In the genomic region with DNA sequence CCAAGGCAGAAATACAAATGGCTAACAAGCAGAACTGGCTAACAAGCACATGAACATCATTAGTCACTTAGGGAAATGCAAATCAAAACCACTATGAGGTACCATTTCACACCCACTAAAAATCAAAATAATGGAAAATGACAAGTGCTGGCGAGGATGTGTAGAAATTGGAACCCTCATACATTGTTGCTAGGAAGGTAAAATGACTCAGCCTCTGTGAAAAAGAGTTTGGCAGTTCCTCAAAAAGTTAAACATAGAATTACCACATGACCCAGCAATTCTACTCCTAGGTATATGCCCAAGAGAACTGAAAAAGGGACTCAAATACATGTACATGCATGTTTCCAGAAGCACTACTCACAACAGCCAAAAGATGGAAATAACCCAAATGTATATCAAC, we compare ENCODE assay signal across 1 cellular context.
TF ChIP-seq lines count a peak whose summit lies in the region.

No MANE protein-coding gene starts in this region.

TF ChIP-seq in GM12878, 131 proteins besides CTCF, POLR2A, EP300 and RAD21 (continues in another document):
- peak; percentile 34; the same call in 1 of the 2 replicates for TF ChIP-seq JUNB (IDR thresholded peaks at IDR 0.05)
- no peak for TF ChIP-seq ZZZ3 (IDR thresholded peaks at IDR 0.05; ENCODE audit: control insufficient read depth, insufficient read length, low read depth)
- no peak for TF ChIP-seq WRNIP1 (IDR thresholded peaks at IDR 0.05; ENCODE audit: borderline replicate concordance, low read depth, low read length)
- TF ChIP-seq RAD51 (IDR thresholded peaks at IDR 0.05), result peak; percentile 79
- peak; percentile 79 for TF ChIP-seq SPI1 (IDR thresholded peaks at IDR 0.05; ENCODE audit: borderline replicate concordance, insufficient read depth, low read depth, low read length)
- no peak for TF ChIP-seq SUPT20H (IDR thresholded peaks at IDR 0.05; ENCODE audit: borderline replicate concordance, control insufficient read depth, low read depth, low read length)
- TF ChIP-seq HCFC1 (IDR thresholded peaks at IDR 0.05; ENCODE audit: low read length), result no peak
- TF ChIP-seq RUNX3 (IDR thresholded peaks at IDR 0.05; ENCODE audit: low read length), result peak; percentile 73
- TF ChIP-seq TCF7 (IDR thresholded peaks at IDR 0.05; ENCODE audit: borderline replicate concordance), result no peak
- TF ChIP-seq NFIC (IDR thresholded peaks at IDR 0.05; ENCODE audit: low read depth, low read length), result no peak
- peak; percentile 55; the same call in 1 of the 2 replicates for TF ChIP-seq JUND (IDR thresholded peaks at IDR 0.05; ENCODE audit: low read depth, low read length)
- TF ChIP-seq NFYA (IDR thresholded peaks at IDR 0.05; ENCODE audit: borderline replicate concordance, low read depth, low read length), result no peak
- TF ChIP-seq NR2C2 (IDR thresholded peaks at IDR 0.05; ENCODE audit: borderline replicate concordance, control insufficient read depth, insufficient read length, low read depth), result no peak
- TF ChIP-seq TARDBP (IDR thresholded peaks at IDR 0.05; ENCODE audit: borderline replicate concordance), result no peak
- TF ChIP-seq BRCA1 (IDR thresholded peaks at IDR 0.05; ENCODE audit: low read depth, low read length), result no peak
- no peak for TF ChIP-seq YBX1 (IDR thresholded peaks at IDR 0.05)
- TF ChIP-seq TBL1XR1 (IDR thresholded peaks at IDR 0.05; ENCODE audit: low read depth, low read length), result no peak
- no peak for TF ChIP-seq KAT2A (conservative IDR thresholded peaks at IDR 0.05; ENCODE audit: control insufficient read depth, low read depth, low read length)
- peak; percentile 68; the same call in 1 of the 2 replicates for TF ChIP-seq BCL11A (IDR thresholded peaks at IDR 0.05; ENCODE audit: low read depth, low read length)
- TF ChIP-seq CHD4 (IDR thresholded peaks at IDR 0.05), result no peak
- TF ChIP-seq MXI1 (IDR thresholded peaks at IDR 0.05; ENCODE audit: low read depth, low read length), result no peak
- no peak for TF ChIP-seq STAT1 (conservative IDR thresholded peaks at IDR 0.05)
- TF ChIP-seq MTA2 (IDR thresholded peaks at IDR 0.05; ENCODE audit: low read depth), result peak; percentile 97
- TF ChIP-seq, protein P1, sequence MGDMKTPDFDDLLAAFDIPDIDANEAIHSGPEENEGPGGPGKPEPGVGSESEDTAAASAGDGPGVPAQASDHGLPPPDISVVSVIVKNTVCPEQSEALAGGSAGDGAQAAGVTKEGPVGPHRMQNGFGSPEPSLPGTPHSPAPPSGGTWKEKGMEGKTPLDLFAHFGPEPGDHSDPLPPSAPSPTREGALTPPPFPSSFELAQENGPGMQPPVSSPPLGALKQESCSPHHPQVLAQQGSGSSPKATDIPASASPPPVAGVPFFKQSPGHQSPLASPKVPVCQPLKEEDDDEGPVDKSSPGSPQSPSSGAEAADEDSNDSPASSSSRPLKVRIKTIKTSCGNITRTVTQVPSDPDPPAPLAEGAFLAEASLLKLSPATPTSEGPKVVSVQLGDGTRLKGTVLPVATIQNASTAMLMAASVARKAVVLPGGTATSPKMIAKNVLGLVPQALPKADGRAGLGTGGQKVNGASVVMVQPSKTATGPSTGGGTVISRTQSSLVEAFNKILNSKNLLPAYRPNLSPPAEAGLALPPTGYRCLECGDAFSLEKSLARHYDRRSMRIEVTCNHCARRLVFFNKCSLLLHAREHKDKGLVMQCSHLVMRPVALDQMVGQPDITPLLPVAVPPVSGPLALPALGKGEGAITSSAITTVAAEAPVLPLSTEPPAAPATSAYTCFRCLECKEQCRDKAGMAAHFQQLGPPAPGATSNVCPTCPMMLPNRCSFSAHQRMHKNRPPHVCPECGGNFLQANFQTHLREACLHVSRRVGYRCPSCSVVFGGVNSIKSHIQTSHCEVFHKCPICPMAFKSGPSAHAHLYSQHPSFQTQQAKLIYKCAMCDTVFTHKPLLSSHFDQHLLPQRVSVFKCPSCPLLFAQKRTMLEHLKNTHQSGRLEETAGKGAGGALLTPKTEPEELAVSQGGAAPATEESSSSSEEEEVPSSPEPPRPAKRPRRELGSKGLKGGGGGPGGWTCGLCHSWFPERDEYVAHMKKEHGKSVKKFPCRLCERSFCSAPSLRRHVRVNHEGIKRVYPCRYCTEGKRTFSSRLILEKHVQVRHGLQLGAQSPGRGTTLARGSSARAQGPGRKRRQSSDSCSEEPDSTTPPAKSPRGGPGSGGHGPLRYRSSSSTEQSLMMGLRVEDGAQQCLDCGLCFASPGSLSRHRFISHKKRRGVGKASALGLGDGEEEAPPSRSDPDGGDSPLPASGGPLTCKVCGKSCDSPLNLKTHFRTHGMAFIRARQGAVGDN (IDR thresholded peaks at IDR 0.05), result no peak
- TF ChIP-seq, protein P2, sequence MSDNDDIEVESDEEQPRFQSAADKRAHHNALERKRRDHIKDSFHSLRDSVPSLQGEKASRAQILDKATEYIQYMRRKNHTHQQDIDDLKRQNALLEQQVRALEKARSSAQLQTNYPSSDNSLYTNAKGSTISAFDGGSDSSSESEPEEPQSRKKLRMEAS (IDR thresholded peaks at IDR 0.05; ENCODE audit: low read depth, low read length), result no peak
- TF ChIP-seq NR2F1 (conservative IDR thresholded peaks at IDR 0.05), result no peak
- no peak for TF ChIP-seq RELA (IDR thresholded peaks at IDR 0.05; ENCODE audit: borderline replicate concordance, partially characterized antibody)
- peak; percentile 60; the same call in 1 of the 2 replicates for TF ChIP-seq STAT3 (IDR thresholded peaks at IDR 0.05; ENCODE audit: low read depth, low read length)
- peak; percentile 73 to 74 for TF ChIP-seq BHLHE40 (IDR thresholded peaks at IDR 0.05; ENCODE audit: borderline replicate concordance in 1 of 2, low read depth in 2 of 2, low read length in 1 of 2)
- TF ChIP-seq, protein P3, sequence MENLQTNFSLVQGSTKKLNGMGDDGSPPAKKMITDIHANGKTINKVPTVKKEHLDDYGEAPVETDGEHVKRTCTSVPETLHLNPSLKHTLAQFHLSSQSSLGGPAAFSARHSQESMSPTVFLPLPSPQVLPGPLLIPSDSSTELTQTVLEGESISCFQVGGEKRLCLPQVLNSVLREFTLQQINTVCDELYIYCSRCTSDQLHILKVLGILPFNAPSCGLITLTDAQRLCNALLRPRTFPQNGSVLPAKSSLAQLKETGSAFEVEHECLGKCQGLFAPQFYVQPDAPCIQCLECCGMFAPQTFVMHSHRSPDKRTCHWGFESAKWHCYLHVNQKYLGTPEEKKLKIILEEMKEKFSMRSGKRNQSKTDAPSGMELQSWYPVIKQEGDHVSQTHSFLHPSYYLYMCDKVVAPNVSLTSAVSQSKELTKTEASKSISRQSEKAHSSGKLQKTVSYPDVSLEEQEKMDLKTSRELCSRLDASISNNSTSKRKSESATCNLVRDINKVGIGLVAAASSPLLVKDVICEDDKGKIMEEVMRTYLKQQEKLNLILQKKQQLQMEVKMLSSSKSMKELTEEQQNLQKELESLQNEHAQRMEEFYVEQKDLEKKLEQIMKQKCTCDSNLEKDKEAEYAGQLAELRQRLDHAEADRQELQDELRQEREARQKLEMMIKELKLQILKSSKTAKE (IDR thresholded peaks at IDR 0.05; ENCODE audit: low read depth, poor library complexity, severe bottlenecking), result peak; percentile 65
- TF ChIP-seq CREM (IDR thresholded peaks at IDR 0.05; ENCODE audit: low read depth), result no peak
- TF ChIP-seq, protein P4, sequence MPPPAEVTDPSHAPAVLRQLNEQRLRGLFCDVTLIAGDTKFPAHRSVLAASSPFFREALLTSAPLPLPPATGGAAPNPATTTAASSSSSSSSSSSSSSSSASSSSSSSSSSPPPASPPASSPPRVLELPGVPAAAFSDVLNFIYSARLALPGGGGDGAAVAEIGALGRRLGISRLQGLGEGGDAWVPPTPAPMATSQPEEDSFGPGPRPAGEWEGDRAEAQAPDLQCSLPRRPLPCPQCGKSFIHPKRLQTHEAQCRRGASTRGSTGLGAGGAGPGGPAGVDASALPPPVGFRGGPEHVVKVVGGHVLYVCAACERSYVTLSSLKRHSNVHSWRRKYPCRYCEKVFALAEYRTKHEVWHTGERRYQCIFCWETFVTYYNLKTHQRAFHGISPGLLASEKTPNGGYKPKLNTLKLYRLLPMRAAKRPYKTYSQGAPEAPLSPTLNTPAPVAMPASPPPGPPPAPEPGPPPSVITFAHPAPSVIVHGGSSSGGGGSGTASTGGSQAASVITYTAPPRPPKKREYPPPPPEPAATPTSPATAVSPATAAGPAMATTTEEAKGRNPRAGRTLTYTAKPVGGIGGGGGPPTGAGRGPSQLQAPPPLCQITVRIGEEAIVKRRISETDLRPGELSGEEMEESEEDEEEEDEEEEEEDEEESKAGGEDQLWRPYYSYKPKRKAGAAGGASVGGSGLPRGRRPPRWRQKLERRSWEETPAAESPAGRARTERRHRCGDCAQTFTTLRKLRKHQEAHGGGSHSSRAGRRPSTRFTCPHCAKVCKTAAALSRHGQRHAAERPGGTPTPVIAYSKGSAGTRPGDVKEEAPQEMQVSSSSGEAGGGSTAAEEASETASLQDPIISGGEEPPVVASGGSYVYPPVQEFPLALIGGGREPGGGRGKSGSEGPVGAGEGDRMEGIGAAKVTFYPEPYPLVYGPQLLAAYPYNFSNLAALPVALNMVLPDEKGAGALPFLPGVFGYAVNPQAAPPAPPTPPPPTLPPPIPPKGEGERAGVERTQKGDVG (CRISPR knock-in tag; IDR thresholded peaks at IDR 0.05), result no peak
- peak; percentile 94 for TF ChIP-seq IKZF2 (IDR thresholded peaks at IDR 0.05)
- TF ChIP-seq POLR2AphosphoS5 (IDR thresholded peaks at IDR 0.05; ENCODE audit: low read length), result no peak
- TF ChIP-seq ZNF384 (IDR thresholded peaks at IDR 0.05; ENCODE audit: borderline replicate concordance, low read depth, low read length), result no peak
- TF ChIP-seq, protein P5, sequence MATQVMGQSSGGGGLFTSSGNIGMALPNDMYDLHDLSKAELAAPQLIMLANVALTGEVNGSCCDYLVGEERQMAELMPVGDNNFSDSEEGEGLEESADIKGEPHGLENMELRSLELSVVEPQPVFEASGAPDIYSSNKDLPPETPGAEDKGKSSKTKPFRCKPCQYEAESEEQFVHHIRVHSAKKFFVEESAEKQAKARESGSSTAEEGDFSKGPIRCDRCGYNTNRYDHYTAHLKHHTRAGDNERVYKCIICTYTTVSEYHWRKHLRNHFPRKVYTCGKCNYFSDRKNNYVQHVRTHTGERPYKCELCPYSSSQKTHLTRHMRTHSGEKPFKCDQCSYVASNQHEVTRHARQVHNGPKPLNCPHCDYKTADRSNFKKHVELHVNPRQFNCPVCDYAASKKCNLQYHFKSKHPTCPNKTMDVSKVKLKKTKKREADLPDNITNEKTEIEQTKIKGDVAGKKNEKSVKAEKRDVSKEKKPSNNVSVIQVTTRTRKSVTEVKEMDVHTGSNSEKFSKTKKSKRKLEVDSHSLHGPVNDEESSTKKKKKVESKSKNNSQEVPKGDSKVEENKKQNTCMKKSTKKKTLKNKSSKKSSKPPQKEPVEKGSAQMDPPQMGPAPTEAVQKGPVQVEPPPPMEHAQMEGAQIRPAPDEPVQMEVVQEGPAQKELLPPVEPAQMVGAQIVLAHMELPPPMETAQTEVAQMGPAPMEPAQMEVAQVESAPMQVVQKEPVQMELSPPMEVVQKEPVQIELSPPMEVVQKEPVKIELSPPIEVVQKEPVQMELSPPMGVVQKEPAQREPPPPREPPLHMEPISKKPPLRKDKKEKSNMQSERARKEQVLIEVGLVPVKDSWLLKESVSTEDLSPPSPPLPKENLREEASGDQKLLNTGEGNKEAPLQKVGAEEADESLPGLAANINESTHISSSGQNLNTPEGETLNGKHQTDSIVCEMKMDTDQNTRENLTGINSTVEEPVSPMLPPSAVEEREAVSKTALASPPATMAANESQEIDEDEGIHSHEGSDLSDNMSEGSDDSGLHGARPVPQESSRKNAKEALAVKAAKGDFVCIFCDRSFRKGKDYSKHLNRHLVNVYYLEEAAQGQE (IDR thresholded peaks at IDR 0.05; ENCODE audit: low read depth, low read length), result no peak
- no peak for TF ChIP-seq KDM1A (IDR thresholded peaks at IDR 0.05; ENCODE audit: borderline replicate concordance)
- TF ChIP-seq SREBF1 (IDR thresholded peaks at IDR 0.05; ENCODE audit: low read length), result no peak
- no peak for TF ChIP-seq TAF1 (IDR thresholded peaks at IDR 0.05; ENCODE audit: borderline replicate concordance, low read depth, low read length)
- TF ChIP-seq IRF4 (IDR thresholded peaks at IDR 0.05; ENCODE audit: low read depth, low read length), result peak; percentile 35; the same call in 1 of the 2 replicates
- no peak for TF ChIP-seq SMAD5 (IDR thresholded peaks at IDR 0.05; ENCODE audit: low read depth)
- TF ChIP-seq FOXM1 (IDR thresholded peaks at IDR 0.05; ENCODE audit: low read depth, low read length), result no peak
- TF ChIP-seq NR2C1 (IDR thresholded peaks at IDR 0.05), result no peak
- no peak for TF ChIP-seq GABPA (IDR thresholded peaks at IDR 0.05; ENCODE audit: low read depth)
- TF ChIP-seq, protein P6, sequence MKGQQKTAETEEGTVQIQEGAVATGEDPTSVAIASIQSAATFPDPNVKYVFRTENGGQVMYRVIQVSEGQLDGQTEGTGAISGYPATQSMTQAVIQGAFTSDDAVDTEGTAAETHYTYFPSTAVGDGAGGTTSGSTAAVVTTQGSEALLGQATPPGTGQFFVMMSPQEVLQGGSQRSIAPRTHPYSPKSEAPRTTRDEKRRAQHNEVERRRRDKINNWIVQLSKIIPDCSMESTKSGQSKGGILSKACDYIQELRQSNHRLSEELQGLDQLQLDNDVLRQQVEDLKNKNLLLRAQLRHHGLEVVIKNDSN (IDR thresholded peaks at IDR 0.05; ENCODE audit: borderline replicate concordance, extremely low read length, insufficient read depth, low read depth, low read length), result no peak
- TF ChIP-seq SUZ12 (IDR thresholded peaks at IDR 0.05; ENCODE audit: unreplicated experiment), result no peak
- no peak for TF ChIP-seq HDAC2 (IDR thresholded peaks at IDR 0.05)
- no peak for TF ChIP-seq CBX5 (IDR thresholded peaks at IDR 0.05; ENCODE audit: low read depth)
- TF ChIP-seq GATAD2B (conservative IDR thresholded peaks at IDR 0.05; ENCODE audit: low read depth), result peak; percentile 52; the same call in 1 of the 2 replicates
- no peak for TF ChIP-seq ASH2L (IDR thresholded peaks at IDR 0.05; ENCODE audit: borderline replicate concordance, low read depth)
- no peak for TF ChIP-seq TCF12 (IDR thresholded peaks at IDR 0.05; ENCODE audit: low read depth, low read length)
- no peak for TF ChIP-seq ZNF274 (IDR thresholded peaks at IDR 0.05; ENCODE audit: insufficient read depth, insufficient read length)
- no peak for TF ChIP-seq LARP7 (IDR thresholded peaks at IDR 0.05)
- TF ChIP-seq POLR2AphosphoS2 (IDR thresholded peaks at IDR 0.05; ENCODE audit: low read depth, low read length), result no peak
- no peak for TF ChIP-seq ZSCAN29 (IDR thresholded peaks at IDR 0.05)
- TF ChIP-seq ESRRA (IDR thresholded peaks at IDR 0.05; ENCODE audit: low read length), result no peak
- no peak; the same call in 1 of the 2 replicates for TF ChIP-seq RFX5 (IDR thresholded peaks at IDR 0.05; ENCODE audit: low read depth, low read length)
- no peak for TF ChIP-seq RB1 (IDR thresholded peaks at IDR 0.05; ENCODE audit: borderline replicate concordance)
- TF ChIP-seq, protein P7, sequence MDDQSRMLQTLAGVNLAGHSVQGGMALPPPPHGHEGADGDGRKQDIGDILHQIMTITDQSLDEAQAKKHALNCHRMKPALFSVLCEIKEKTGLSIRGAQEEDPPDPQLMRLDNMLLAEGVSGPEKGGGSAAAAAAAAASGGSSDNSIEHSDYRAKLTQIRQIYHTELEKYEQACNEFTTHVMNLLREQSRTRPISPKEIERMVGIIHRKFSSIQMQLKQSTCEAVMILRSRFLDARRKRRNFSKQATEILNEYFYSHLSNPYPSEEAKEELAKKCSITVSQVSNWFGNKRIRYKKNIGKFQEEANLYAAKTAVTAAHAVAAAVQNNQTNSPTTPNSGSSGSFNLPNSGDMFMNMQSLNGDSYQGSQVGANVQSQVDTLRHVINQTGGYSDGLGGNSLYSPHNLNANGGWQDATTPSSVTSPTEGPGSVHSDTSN (IDR thresholded peaks at IDR 0.05; ENCODE audit: insufficient replicate concordance, low read depth, low read length), result no peak
- TF ChIP-seq EGR1 (IDR thresholded peaks at IDR 0.05; ENCODE audit: borderline replicate concordance in 1 of 2, low read depth in 2 of 2, low read length in 2 of 2), result no peak
